Comparison of ENCODE assay signal across 11 cellular contexts in genomic region chr16:3036726-3037315, GRCh38. TPM values are rescaled to one million over a fixed set of nuclear protein-coding genes. Genes with fewer than 3 reads are reported as not detected.
DNase-seq lines count a peak whose midpoint lies in the region; ATAC-seq, FAIRE-seq and TF ChIP-seq lines count a peak whose summit lies in the region.
"Had no signal": no experiment of that assay in that cellular context is flagged by ENCODE, and none has a peak within 500 bp of the region (broad histone marks: within the 10 kb centered on the region; RNA-seq: fewer than 3 reads in every experiment).

Gene BICDL2 (minus strand): TSS chr16:3036944. CDS start chr16:3035496, 1,448 bp downstream.

- H3K9me3 ChIP-seq in OCI-LY3 (ENCODE audit: insufficient read depth, low read length): no peaks in the 10 kb centered on the region
- no peaks in the 10 kb centered on the region for H3K9me3 ChIP-seq in iPS-15b (ENCODE audit: control insufficient read depth, insufficient read depth, low read length)
- H3K9me3 ChIP-seq in small intestine (ENCODE audit: control insufficient read depth, low read depth): no peaks in the 10 kb centered on the region
- H3K9me3 ChIP-seq: psoas muscle had no signal

- ATAC-seq in GM21423 (IDR thresholded peaks at IDR 0.05; ENCODE audit: unreplicated experiment): no peak
- ATAC-seq: psoas muscle had no signal

- H3K4me3 ChIP-seq in OCI-LY3 (ENCODE audit: low read length) (peak within 1 kb of the TSS; percentile 51), iPS-15b (ENCODE audit: low read depth, low read length) (peak within 1 kb of the TSS; percentile 62), small intestine (ENCODE audit: low read depth in 1 of 2, low read length in 2 of 2) (peak within 1 kb of the TSS; percentile 57 to 75)
- H3K4me3 ChIP-seq: cardiac muscle cell, psoas muscle had no signal

- FAIRE-seq in small intestine (lab: Jason Lieb, UNC): no peak
- FAIRE-seq in GM12891 (lab: Jason Lieb, UNC): no peak

- no peaks in the 10 kb centered on the region for H3K79me2 ChIP-seq in OCI-LY3 (ENCODE audit: low read length)

- no peaks in the 10 kb centered on the region for H4K20me1 ChIP-seq in OCI-LY3 (ENCODE audit: insufficient read depth, low read length)

- WGBS in small intestine, 3 donors: 4 to 6% (median 5%) methylated on average over 27 to 44 of the region's 44 CpGs

- no peak for TF ChIP-seq CTCF in OCI-LY3 (IDR thresholded peaks at IDR 0.05; ENCODE audit: low read depth, low read length)

- no peak within 1 kb of the TSS for H2AFZ ChIP-seq in OCI-LY3 (ENCODE audit: low read depth, low read length)

- H3K27ac ChIP-seq in OCI-LY3 (ENCODE audit: low read length) (no peak within 1 kb of the TSS), small intestine (ENCODE audit: low read depth in 1 of 2, low read length in 1 of 2) (peak within 1 kb of the TSS in 1 of 2 donors; percentile 42)
- H3K27ac ChIP-seq: cardiac muscle cell, psoas muscle had no signal

- H3K4me2 ChIP-seq in OCI-LY3 (ENCODE audit: low read length): peak within 1 kb of the TSS; percentile 41

- peaks cover 20% of the 10 kb centered on the region for H3K27me3 ChIP-seq in OCI-LY3 (ENCODE audit: low read depth, low read length)
- peaks cover 15% of the 10 kb centered on the region for H3K27me3 ChIP-seq in iPS-15b (ENCODE audit: control insufficient read depth, insufficient read depth, low read length)
- H3K27me3 ChIP-seq in small intestine (ENCODE audit: control insufficient read depth in 2 of 2, insufficient read depth in 2 of 2, low read length in 2 of 2): peaks cover 0 to 16% of the 10 kb centered on the region in 2 donors

- peaks cover 20% of the 10 kb centered on the region for H3K4me1 ChIP-seq in OCI-LY3 (ENCODE audit: low read length)
- peaks cover 3% of the 10 kb centered on the region for H3K4me1 ChIP-seq in iPS-15b (ENCODE audit: control insufficient read depth, insufficient read depth, low read length)
- H3K4me1 ChIP-seq in small intestine (ENCODE audit: control insufficient read depth in 2 of 2, insufficient read depth in 1 of 2, low read depth in 1 of 2, low read length in 1 of 2): no peaks in the 10 kb centered on the region
- H3K4me1 ChIP-seq: psoas muscle had no signal

- DNase-seq in NCI-H748 (lab: John Stamatoyannopoulos, UW; ENCODE audit: unreplicated experiment) (peak; percentile 45), NCI-H748 treated with DMSO at 0.1 percent for 48 hours (lab: John Stamatoyannopoulos, UW) (no peak), small intestine (peak; percentile 77), GM12891 (ENCODE audit: insufficient read length, low spot score) (no peak), NCI-H1694 treated with DMSO at 0.1 percent for 48 hours (lab: John Stamatoyannopoulos, UW) (no peak)
- DNase-seq: NCI-H1105 treated with DMSO at 0.1 percent for 48 hours, psoas muscle had no signal

- H3K36me3 ChIP-seq in OCI-LY3 (replicated peaks; ENCODE audit: low read depth, low read length): no peaks in the 10 kb centered on the region
- H3K36me3 ChIP-seq in iPS-15b (ENCODE audit: control insufficient read depth, insufficient read depth, low read length): no peaks in the 10 kb centered on the region
- no peaks in the 10 kb centered on the region for H3K36me3 ChIP-seq in small intestine (ENCODE audit: control insufficient read depth in 2 of 2, insufficient read depth in 2 of 2, low read length in 2 of 2)
- H3K36me3 ChIP-seq: cardiac muscle cell had no signal

- no peak for TF ChIP-seq POLR2A in GM12891 (IDR thresholded peaks at IDR 0.05; ENCODE audit: low read depth, low read length)

- H3K9ac ChIP-seq in OCI-LY3 (ENCODE audit: low read length) (no peak within 1 kb of the TSS), iPS-15b (ENCODE audit: low read depth, low read length) (no peak within 1 kb of the TSS)

TF ChIP-seq in GM12891, 5 proteins besides CTCF, POLR2A, EP300 and RAD21:
- TF ChIP-seq POU2F2 (IDR thresholded peaks at IDR 0.05; ENCODE audit: low read depth, low read length) (no peak), POLR2AphosphoS5 (IDR thresholded peaks at IDR 0.05; ENCODE audit: low read depth, low read length) (no peak), SPI1 (IDR thresholded peaks at IDR 0.05; ENCODE audit: low read depth, low read length) (no peak), TAF1 (IDR thresholded peaks at IDR 0.05; ENCODE audit: low read depth, low read length) (no peak), PAX5 (IDR thresholded peaks at IDR 0.05; ENCODE audit: insufficient read depth, low read length, severe bottlenecking) (no peak)

RNA-seq across cellular contexts. Expression of gene BICDL2, which starts in this region (rescaled TPM):
- 10 to 100 TPM; 26.8 to 47.8 (median 40.3) TPM for polyA plus RNA-seq in small intestine
- 0.37 TPM for polyA plus RNA-seq in GM12891 (2012; ENCODE audit: low read depth, missing spikeins)
- polyA plus RNA-seq: cardiac muscle cell had no signal

Comparison
In these comparisons a context has a peak if more than half of its experiments do, and no peak if none do; other contexts are left out.
1. DNase-seq: peak in NCI-H748 (single experiment) and small intestine (single experiment); none in NCI-H748 treated with DMSO at 0.1 percent for 48 hours (single experiment), GM12891 (single experiment) and NCI-H1694 treated with DMSO at 0.1 percent for 48 hours (single experiment).
2. Peak in every context shown above with its lines, with median percentiles within 50 percentile points of each other: H3K4me3 ChIP-seq.